ENCODE assay signal across 6 cellular contexts in the genomic region with DNA sequence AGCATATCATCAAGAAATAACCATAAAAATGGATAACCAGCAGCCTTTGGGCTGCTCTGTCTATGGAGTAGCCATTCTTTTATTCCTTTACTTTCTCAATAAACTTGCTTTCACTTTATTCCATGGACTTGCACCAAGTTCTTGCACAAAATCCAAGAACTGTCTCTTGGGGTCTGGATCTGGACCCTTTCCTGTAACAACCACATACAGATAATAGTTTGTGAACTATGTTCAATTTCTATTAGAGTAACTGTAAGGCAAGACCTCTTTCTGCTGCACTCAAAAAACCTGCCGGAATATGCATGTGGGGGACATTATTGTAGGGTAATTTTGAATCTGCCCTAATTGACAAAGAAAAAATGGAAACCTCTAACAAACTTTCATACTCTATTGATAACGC.
"Had no signal": no experiment of that assay in that cellular context is flagged by ENCODE, and none has a peak within 500 bp of the region (broad histone marks: within the 10 kb centered on the region; RNA-seq: fewer than 3 reads in every experiment).

No MANE protein-coding gene starts in this region.

- H3K27ac ChIP-seq: HL-60 had no signal

- ATAC-seq: HepG2, K562 had no signal

- H3K4me3 Mint-ChIP-seq: IgD-negative memory B cell had no signal

- H3K27me3 Mint-ChIP-seq: IgD-negative memory B cell had no signal

- DNase-seq: IMR-90, KBM-7 had no signal

- H3K4me3 ChIP-seq: K562 had no signal

- H3K36me3 Mint-ChIP-seq: IgD-negative memory B cell had no signal

- H3K4me1 Mint-ChIP-seq: IgD-negative memory B cell had no signal

- H3K27ac Mint-ChIP-seq: IgD-negative memory B cell had no signal
